Comparison of ENCODE assay signal across 4 cellular contexts in the genomic region with DNA sequence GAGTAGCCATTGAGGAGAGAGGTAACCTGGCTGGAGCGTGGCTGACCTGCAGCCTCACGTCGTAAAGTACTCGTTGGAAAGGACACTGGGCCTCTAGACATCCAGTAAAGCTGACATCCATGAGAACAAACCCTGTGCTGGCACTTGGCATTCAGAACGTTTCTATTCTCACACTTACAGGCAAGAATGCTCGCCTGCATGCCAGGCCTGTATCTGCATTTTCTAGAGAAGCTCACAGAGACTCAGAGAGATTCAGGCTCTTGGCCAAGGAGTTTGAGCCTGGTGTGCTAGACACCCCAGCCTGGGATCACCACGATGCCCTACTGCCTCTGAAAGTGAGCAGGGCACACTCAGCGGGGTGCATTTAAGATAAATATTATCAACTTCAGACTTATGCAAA.
"Had no signal": no experiment of that assay in that cellular context is flagged by ENCODE, and none has a peak within 500 bp of the region (broad histone marks: within the 10 kb centered on the region; RNA-seq: fewer than 3 reads in every experiment).

No MANE protein-coding gene starts in this region.

- ATAC-seq: GM23338 had no signal

- H3K4me3 ChIP-seq: GM23338 had no signal

- DNase-seq: H9, HCEC 1CT, IMR-90 had no signal
